Comparison of ENCODE assay signal across 25 cellular contexts in genomic region chr10:25038303-25038702, GRCh38. TPM values are rescaled to one million over a fixed set of nuclear protein-coding genes. Genes with fewer than 3 reads are reported as not detected.
"Had no signal": no experiment of that assay in that cellular context is flagged by ENCODE, and none has a peak within 500 bp of the region (broad histone marks: within the 10 kb centered on the region; RNA-seq: fewer than 3 reads in every experiment).

No MANE protein-coding gene starts in this region.

- H3K9me3 ChIP-seq: left ventricle myocardium inferior, ovary, right atrium auricular region, right lobe of liver, tibial nerve, uterus had no signal

- ATAC-seq: natural killer cell; stimulated activated memory B cell treated with anti-CD40 and anti-IgM and Interleukin-4, amounts not matched to agents 10 μg/mL and 1 μg/mL and 100 μg/mL, for 72 hours; stimulated activated naive CD8-positive, alpha-beta T cell treated with anti-CD3 and anti-CD28 coated beads, Interleukin-15, amount 100 ng/mL, for 72 hours had no signal

- H3K27me3 ChIP-seq: ovary, right atrium auricular region, right lobe of liver, tibial nerve, uterus had no signal

- DNase-seq: hippocampal formation; left ventricle myocardium inferior; mesendoderm; naive B cell; natural killer cell; nephron progenitor cell; ovary; right lobe of liver; stimulated activated CD4-positive, alpha-beta T cell treated with anti-CD3 and anti-CD28 coated beads, Interleukin-1b, Interleukin-23, amount 100 ng/mL, for 48 hours; stimulated activated CD4-positive, alpha-beta T cell treated with anti-CD3 and anti-CD28 coated beads, Interleukin-2, amount 100 ng/mL, for 48 hours; stimulated activated CD4-positive, alpha-beta T cell treated with anti-CD3 and anti-CD28 coated beads, Interleukin-4, amount 100 ng/mL, for 4 hours; stimulated activated CD8-positive, alpha-beta memory T cell treated with anti-CD3 and anti-CD28 coated beads, Interleukin-4, amount 100 ng/mL, for 48 hours; stimulated activated naive CD4-positive, alpha-beta T cell treated with Interleukin-2 at 50 U/mL for 16 hours; stimulated activated naive CD8-positive, alpha-beta T cell treated with anti-CD3 and anti-CD28 coated beads, Interleukin-15, amount 100 ng/mL, for 72 hours; substantia nigra; uterus had no signal

- H3K27ac ChIP-seq: left ventricle myocardium inferior, ovary, right atrium auricular region, right lobe of liver, tibial nerve, uterus had no signal

- H3K4me3 ChIP-seq: left ventricle myocardium inferior, lung, ovary, right atrium auricular region, right lobe of liver, smooth muscle cell, tibial nerve, uterus had no signal

- H3K4me1 ChIP-seq: left ventricle myocardium inferior, right atrium auricular region, right lobe of liver, tibial nerve, uterus had no signal

- FAIRE-seq: keratinocyte had no signal

- H3K36me3 ChIP-seq: left ventricle myocardium inferior, ovary, right atrium auricular region, right lobe of liver, tibial nerve had no signal

- H3K4me2 ChIP-seq: smooth muscle cell had no signal

RNA-seq across cellular contexts. Expression of gene ENKUR, which starts 22.3 kb away (rescaled TPM):
- total RNA-seq: left ventricle myocardium inferior, lower leg skin, omental fat pad, right atrium auricular region, tibial nerve, ureter had no signal
- polyA plus RNA-seq: smooth muscle cell had no signal
